ENCODE assay signal across 21 cellular contexts in the genomic region with DNA sequence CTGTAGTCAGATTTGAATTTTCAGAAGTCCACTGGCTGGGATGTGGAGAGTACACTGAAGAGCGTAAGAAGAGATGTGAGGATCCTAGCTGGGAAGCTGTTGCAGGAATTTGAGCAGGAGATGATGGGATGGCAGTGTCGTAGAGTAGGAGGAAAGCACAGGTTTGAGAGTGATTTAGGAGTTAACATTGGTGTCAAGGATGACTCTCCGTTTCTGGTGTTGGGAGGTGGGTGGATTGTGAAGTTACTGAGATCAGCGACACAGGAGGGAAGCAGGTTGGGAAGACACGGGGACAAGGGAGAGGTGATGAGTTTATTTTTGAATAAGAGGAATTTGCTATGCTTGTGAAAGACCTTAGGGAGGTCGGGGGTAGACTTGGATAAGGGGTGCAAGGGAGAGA.
DNase-seq lines count a peak whose midpoint lies in the region; ATAC-seq and TF ChIP-seq lines count a peak whose summit lies in the region.
"Had no signal": no experiment of that assay in that cellular context is flagged by ENCODE, and none has a peak within 500 bp of the region (broad histone marks: within the 10 kb centered on the region; RNA-seq: fewer than 3 reads in every experiment).

No MANE protein-coding gene starts in this region.

- DNase-seq in NCI-H82 (lab: John Stamatoyannopoulos, UW) = peak; percentile 14
- DNase-seq in NCI-H82 treated with DMSO at 0.1 percent for 48 hours (lab: John Stamatoyannopoulos, UW; ENCODE audit: unreplicated experiment) = no peak
- no peak for DNase-seq in WTC11 (ENCODE audit: low spot score)
- DNase-seq in head of caudate nucleus = peak in 22 of 42 donors; percentile 13 to 75 (median 38)
- peak; percentile 56 for DNase-seq in putamen (ENCODE audit: low spot score)
- DNase-seq in mesendoderm = no peak
- DNase-seq: CD4-positive, alpha-beta T cell; CD8-positive, alpha-beta memory T cell; DMS 273 treated with DMSO at 0.1 percent for 48 hours; DMS79; GDM1; GOT3 had no signal

- H2BK15ac ChIP-seq in mesendoderm (replicated peaks; ENCODE audit: low read depth) = no peak overlapping the region

- H3K4me3 ChIP-seq in mesendoderm (ENCODE audit: low read length) = no peak overlapping the region
- H3K4me3 ChIP-seq: BLaER1, GM12878, HAP-1 had no signal

- CTCF ChIA-PET in WTC11 (lab: Charles Lee) = no interaction called here

- H2BK5ac ChIP-seq in mesendoderm (ENCODE audit: low read length) = no peak overlapping the region

- no peak overlapping the region for H3K56ac ChIP-seq in mesendoderm (ENCODE audit: low read length)

- no peak overlapping the region for H3K27ac ChIP-seq in mesendoderm (ENCODE audit: low read depth, low read length)
- H3K27ac ChIP-seq: 22Rv1, BLaER1, C4-2B had no signal

- no peak overlapping the region for H4K8ac ChIP-seq in mesendoderm (ENCODE audit: low read depth, low read length)

- peaks cover 6% of the 10 kb centered on the region for H3K79me1 ChIP-seq in mesendoderm (ENCODE audit: low read length)

- no peaks in the 10 kb centered on the region for H3K9me3 Mint-ChIP-seq in WTC11
- H3K9me3 Mint-ChIP-seq: CD4-positive, alpha-beta T cell had no signal

- H2BK120ac ChIP-seq in mesendoderm (ENCODE audit: low read depth, low read length) = no peak overlapping the region

- no CpG with 5 or more reads among the region's 6 CpGs for WGBS in mesendoderm (ENCODE audit: extremely low coverage, insufficient coverage, low lambda C conversion rate)

- no peak for TF ChIP-seq CTCF in WTC11 (IDR thresholded peaks at IDR 0.05)

- H3K4me1 ChIP-seq in mesendoderm (ENCODE audit: control insufficient read depth, low read depth, low read length) = no peaks in the 10 kb centered on the region

- no peak overlapping the region for H2AK5ac ChIP-seq in mesendoderm (ENCODE audit: low read length)

- H3K18ac ChIP-seq in mesendoderm (ENCODE audit: low read length) = no peak overlapping the region

- H3K9ac ChIP-seq in mesendoderm (ENCODE audit: low read length) = no peak overlapping the region
- H3K9ac ChIP-seq: BLaER1 had no signal

- H3K4me1 Mint-ChIP-seq in WTC11 = peaks cover 2% of the 10 kb centered on the region
- H3K4me1 Mint-ChIP-seq: B cell; CD8-positive, alpha-beta memory T cell had no signal

- H3K4me3 Mint-ChIP-seq in WTC11 = no peak overlapping the region
- H3K4me3 Mint-ChIP-seq: B cell; CD4-positive, alpha-beta T cell; CD8-positive, alpha-beta memory T cell had no signal

- ATAC-seq in WTC11 (no peak), HG02642 (IDR thresholded peaks at IDR 0.05; ENCODE audit: poor library complexity, unreplicated experiment) (no peak), GM19324 (IDR thresholded peaks at IDR 0.05; ENCODE audit: low FRiP score, unreplicated experiment) (no peak)
- ATAC-seq: GM12878 had no signal

- H3K4ac ChIP-seq in mesendoderm (ENCODE audit: low read depth, low read length) = no peak overlapping the region

- peak overlapping the region; percentile 19; the same call in 1 of the 2 replicates for H3K27ac Mint-ChIP-seq in WTC11
- H3K27ac Mint-ChIP-seq: B cell; CD4-positive, alpha-beta T cell; CD8-positive, alpha-beta memory T cell; HFFc6 had no signal

- intact Hi-C loops in head of caudate nucleus (cut with DNase I) = loop anchor here (5.0 kb wide), 1 partner anchor 151 kb away; no protein-coding TSS in a partner anchor

- POLR2A ChIA-PET in WTC11 (lab: Charles Lee) = no interaction called here

- no peaks in the 10 kb centered on the region for H3K79me2 ChIP-seq in mesendoderm (ENCODE audit: control insufficient read depth, insufficient read depth, low read length)

- H3K36me3 Mint-ChIP-seq in WTC11 = no peaks in the 10 kb centered on the region

- H3K27me3 ChIP-seq in mesendoderm (ENCODE audit: insufficient read depth, low read length, poor library complexity) = no peaks in the 10 kb centered on the region
- H3K27me3 ChIP-seq: BLaER1 had no signal

- no peaks in the 10 kb centered on the region for H3K36me3 ChIP-seq in mesendoderm (ENCODE audit: control insufficient read depth, insufficient read depth, low read length)
- H3K36me3 ChIP-seq: BLaER1, HAP-1 had no signal

- H3K4me2 ChIP-seq in mesendoderm (ENCODE audit: low read length) = no peak overlapping the region
- H3K4me2 ChIP-seq: BLaER1 had no signal

- no peak overlapping the region for H4K5ac ChIP-seq in mesendoderm (ENCODE audit: low read length)

- no peaks in the 10 kb centered on the region for H3K27me3 Mint-ChIP-seq in WTC11 (ENCODE audit: low read depth)

- H3K23ac ChIP-seq in mesendoderm (ENCODE audit: low read length) = no peak overlapping the region

TF ChIP-seq in WTC11, 78 proteins besides CTCF, POLR2A, EP300 and RAD21 (continues in another document):
- TF ChIP-seq RORB (CRISPR knock-in tag; IDR thresholded peaks at IDR 0.05) (no peak), TCF7 (CRISPR knock-in tag; IDR thresholded peaks at IDR 0.05; ENCODE audit: low read depth) (no peak), SMAD4 (CRISPR knock-in tag; IDR thresholded peaks at IDR 0.05) (no peak), JUN (CRISPR knock-in tag; IDR thresholded peaks at IDR 0.05) (no peak), GRHL2 (CRISPR knock-in tag; IDR thresholded peaks at IDR 0.05; ENCODE audit: insufficient replicate concordance, severe bottlenecking) (no peak), TEAD4 (CRISPR knock-in tag; IDR thresholded peaks at IDR 0.05) (no peak)
- TF ChIP-seq, protein P1, sequence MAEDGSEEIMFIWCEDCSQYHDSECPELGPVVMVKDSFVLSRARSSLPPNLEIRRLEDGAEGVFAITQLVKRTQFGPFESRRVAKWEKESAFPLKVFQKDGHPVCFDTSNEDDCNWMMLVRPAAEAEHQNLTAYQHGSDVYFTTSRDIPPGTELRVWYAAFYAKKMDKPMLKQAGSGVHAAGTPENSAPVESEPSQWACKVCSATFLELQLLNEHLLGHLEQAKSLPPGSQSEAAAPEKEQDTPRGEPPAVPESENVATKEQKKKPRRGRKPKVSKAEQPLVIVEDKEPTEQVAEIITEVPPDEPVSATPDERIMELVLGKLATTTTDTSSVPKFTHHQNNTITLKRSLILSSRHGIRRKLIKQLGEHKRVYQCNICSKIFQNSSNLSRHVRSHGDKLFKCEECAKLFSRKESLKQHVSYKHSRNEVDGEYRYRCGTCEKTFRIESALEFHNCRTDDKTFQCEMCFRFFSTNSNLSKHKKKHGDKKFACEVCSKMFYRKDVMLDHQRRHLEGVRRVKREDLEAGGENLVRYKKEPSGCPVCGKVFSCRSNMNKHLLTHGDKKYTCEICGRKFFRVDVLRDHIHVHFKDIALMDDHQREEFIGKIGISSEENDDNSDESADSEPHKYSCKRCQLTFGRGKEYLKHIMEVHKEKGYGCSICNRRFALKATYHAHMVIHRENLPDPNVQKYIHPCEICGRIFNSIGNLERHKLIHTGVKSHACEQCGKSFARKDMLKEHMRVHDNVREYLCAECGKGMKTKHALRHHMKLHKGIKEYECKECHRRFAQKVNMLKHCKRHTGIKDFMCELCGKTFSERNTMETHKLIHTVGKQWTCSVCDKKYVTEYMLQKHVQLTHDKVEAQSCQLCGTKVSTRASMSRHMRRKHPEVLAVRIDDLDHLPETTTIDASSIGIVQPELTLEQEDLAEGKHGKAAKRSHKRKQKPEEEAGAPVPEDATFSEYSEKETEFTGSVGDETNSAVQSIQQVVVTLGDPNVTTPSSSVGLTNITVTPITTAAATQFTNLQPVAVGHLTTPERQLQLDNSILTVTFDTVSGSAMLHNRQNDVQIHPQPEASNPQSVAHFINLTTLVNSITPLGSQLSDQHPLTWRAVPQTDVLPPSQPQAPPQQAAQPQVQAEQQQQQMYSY (CRISPR knock-in tag; IDR thresholded peaks at IDR 0.05) = no peak
- TF ChIP-seq, protein P2, sequence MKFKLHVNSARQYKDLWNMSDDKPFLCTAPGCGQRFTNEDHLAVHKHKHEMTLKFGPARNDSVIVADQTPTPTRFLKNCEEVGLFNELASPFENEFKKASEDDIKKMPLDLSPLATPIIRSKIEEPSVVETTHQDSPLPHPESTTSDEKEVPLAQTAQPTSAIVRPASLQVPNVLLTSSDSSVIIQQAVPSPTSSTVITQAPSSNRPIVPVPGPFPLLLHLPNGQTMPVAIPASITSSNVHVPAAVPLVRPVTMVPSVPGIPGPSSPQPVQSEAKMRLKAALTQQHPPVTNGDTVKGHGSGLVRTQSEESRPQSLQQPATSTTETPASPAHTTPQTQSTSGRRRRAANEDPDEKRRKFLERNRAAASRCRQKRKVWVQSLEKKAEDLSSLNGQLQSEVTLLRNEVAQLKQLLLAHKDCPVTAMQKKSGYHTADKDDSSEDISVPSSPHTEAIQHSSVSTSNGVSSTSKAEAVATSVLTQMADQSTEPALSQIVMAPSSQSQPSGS (CRISPR knock-in tag; IDR thresholded peaks at IDR 0.05; ENCODE audit: borderline replicate concordance, low read depth) = no peak
- TF ChIP-seq, protein P3, sequence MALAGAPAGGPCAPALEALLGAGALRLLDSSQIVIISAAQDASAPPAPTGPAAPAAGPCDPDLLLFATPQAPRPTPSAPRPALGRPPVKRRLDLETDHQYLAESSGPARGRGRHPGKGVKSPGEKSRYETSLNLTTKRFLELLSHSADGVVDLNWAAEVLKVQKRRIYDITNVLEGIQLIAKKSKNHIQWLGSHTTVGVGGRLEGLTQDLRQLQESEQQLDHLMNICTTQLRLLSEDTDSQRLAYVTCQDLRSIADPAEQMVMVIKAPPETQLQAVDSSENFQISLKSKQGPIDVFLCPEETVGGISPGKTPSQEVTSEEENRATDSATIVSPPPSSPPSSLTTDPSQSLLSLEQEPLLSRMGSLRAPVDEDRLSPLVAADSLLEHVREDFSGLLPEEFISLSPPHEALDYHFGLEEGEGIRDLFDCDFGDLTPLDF (CRISPR knock-in tag; IDR thresholded peaks at IDR 0.05) = no peak
- TF ChIP-seq, protein P4, sequence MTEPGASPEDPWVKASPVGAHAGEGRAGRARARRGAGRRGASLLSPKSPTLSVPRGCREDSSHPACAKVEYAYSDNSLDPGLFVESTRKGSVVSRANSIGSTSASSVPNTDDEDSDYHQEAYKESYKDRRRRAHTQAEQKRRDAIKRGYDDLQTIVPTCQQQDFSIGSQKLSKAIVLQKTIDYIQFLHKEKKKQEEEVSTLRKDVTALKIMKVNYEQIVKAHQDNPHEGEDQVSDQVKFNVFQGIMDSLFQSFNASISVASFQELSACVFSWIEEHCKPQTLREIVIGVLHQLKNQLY (CRISPR knock-in tag; IDR thresholded peaks at IDR 0.05) = no peak

Comparison
In these comparisons a context has a peak if more than half of its experiments do, and no peak if none do; other contexts are left out.
1. DNase-seq: peak in NCI-H82 (single experiment), head of caudate nucleus (22 of 42) and putamen (single experiment); none in NCI-H82 treated with DMSO at 0.1 percent for 48 hours (single experiment), WTC11 (single experiment) and mesendoderm (single experiment).